Comparison of ENCODE assay signal across 18 cellular contexts in the genomic region with DNA sequence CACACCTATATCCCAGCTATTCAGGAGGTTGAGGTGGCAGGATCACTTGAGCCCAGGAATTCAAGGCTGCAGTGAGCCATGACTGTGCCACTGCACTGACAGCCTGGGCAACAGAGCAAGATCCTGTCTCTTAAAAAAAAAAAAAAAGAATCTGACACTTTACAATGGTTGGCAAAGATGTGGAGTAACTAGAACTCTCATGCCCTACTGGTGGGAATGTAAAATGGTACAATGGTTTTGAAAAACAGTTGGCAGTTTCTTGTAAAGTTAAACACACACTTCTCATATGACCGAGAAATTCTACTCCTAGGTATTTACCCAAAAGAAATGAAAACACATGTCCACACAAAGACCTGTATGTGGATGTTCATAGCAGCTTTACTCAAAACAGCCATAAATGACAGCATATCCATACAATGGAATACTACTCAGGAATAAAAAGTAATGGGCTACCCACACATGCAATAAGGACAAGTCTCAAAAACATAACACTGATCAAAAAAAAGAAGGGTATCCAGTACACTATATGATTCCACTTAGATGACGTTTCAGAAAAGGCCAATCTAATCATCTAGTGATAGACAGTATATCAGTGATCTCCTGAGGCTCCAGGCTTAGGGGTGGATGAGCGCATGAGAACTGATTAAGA. TPM values are rescaled to one million over a fixed set of nuclear protein-coding genes. Genes with fewer than 3 reads are reported as not detected.
DNase-seq lines count a peak whose midpoint lies in the region; ATAC-seq, FAIRE-seq and TF ChIP-seq lines count a peak whose summit lies in the region.
"Had no signal": no experiment of that assay in that cellular context is flagged by ENCODE, and none has a peak within 500 bp of the region (broad histone marks: within the 10 kb centered on the region; RNA-seq: fewer than 3 reads in every experiment).

No MANE protein-coding gene starts in this region.

- no peak overlapping the region for H3K4ac ChIP-seq in H1 (replicated peaks; ENCODE audit: insufficient read length, low read depth, low read length)

- CTCF ChIA-PET in PC-3 (lab: Charles Lee) (no interaction called here), H1 (lab: Charles Lee; ENCODE audit: partially characterized antibody) (no interaction called here)

- no peak overlapping the region for H2BK12ac ChIP-seq in H1 (ENCODE audit: low read depth, low read length)

- H3K23ac ChIP-seq in H1 (ENCODE audit: insufficient read length), result no peak overlapping the region

- TF ChIP-seq RAD21 in H1 (IDR thresholded peaks at IDR 0.05 in 1 of 2, conservative IDR thresholded peaks at IDR 0.05 in 1 of 2; ENCODE audit: low read depth in 2 of 2, low read length in 2 of 2), result no peak

- no peak overlapping the region for H2BK15ac ChIP-seq in H1 (ENCODE audit: low read length)

- H3K4me3 ChIP-seq in PC-3 (ENCODE audit: low read length) (no peak overlapping the region), H1 (ENCODE audit: extremely low read depth in 1 of 4, insufficient read depth in 2 of 4, low read depth in 3 of 4, low read length in 4 of 4) (no peak overlapping the region)
- H3K4me3 ChIP-seq: ascending aorta, skin epidermis had no signal

- no peaks in the 10 kb centered on the region for H3K36me3 Mint-ChIP-seq in activated naive CD4-positive, alpha-beta T cell treated with anti-CD3 and anti-CD28 coated beads, Interleukin-2, amount 50 U/mL, for 72 hours

- H3K9me2 ChIP-seq in PC-3 (replicated peaks; ENCODE audit: low read length), result no peaks in the 10 kb centered on the region

- no peaks in the 10 kb centered on the region for H4K20me1 ChIP-seq in PC-3 (ENCODE audit: low read length)
- no peaks in the 10 kb centered on the region for H4K20me1 ChIP-seq in H1 (replicated peaks in 1 of 2; ENCODE audit: control insufficient read depth in 1 of 2, insufficient read depth in 2 of 2, low read length in 2 of 2)

- H3K9ac ChIP-seq in PC-3 (ENCODE audit: low read length) (peak overlapping the region; percentile 83), H1 (replicated peaks in 1 of 4; ENCODE audit: extremely low read depth in 1 of 4, low read depth in 3 of 4, low read length in 3 of 4) (no peak overlapping the region)

- no peak overlapping the region for H3K18ac ChIP-seq in H1 (ENCODE audit: extremely low read depth, low read length)

- TF ChIP-seq CTCF in PC-3 (conservative IDR thresholded peaks at IDR 0.05; ENCODE audit: low read depth, low read length), result peak; percentile 49
- no peak for TF ChIP-seq CTCF in H1 (IDR thresholded peaks at IDR 0.05; ENCODE audit: control extremely low read depth in 1 of 3, insufficient read depth in 1 of 3, low read depth in 1 of 3, low read length in 3 of 3)

- no peak overlapping the region for H4K5ac ChIP-seq in H1 (ENCODE audit: insufficient read length, low read depth, low read length)

- peak overlapping the region; percentile 74 to 85 for H3K27ac Mint-ChIP-seq in activated naive CD4-positive, alpha-beta T cell treated with anti-CD3 and anti-CD28 coated beads, Interleukin-2, amount 50 U/mL, for 72 hours
- H3K27ac Mint-ChIP-seq: activated CD4-positive, alpha-beta T cell treated with anti-CD3 and anti-CD28 coated beads, Interleukin-2, amount 10 ng/mL, durations not matched to agents 7 days and 5 days; immature natural killer cell had no signal

- H3K27ac ChIP-seq in PC-3 (ENCODE audit: low read length) (peak overlapping the region; percentile 98), H1 (ENCODE audit: low read depth, low read length) (no peak overlapping the region)
- H3K27ac ChIP-seq: ascending aorta had no signal

- H3K79me1 ChIP-seq in H1 (ENCODE audit: low read depth, low read length), result peaks cover 2% of the 10 kb centered on the region; the same call in 1 of the 2 replicates

- FAIRE-seq in H1 (lab: Jason Lieb, UNC), result no peak

- no TSS peak for BruUV-seq in PC-3 (replicated peaks; lab: Mats Ljungman, UMichigan)

- no peak overlapping the region for H3K56ac ChIP-seq in H1 (replicated peaks; ENCODE audit: insufficient read length, low read depth, low read length)

- intact Hi-C loops in PC-3 (cut with micrococcal nuclease), result no loop called here

- H2AFZ ChIP-seq in PC-3 (ENCODE audit: low read length) (no peak overlapping the region), H1 (ENCODE audit: low read length) (no peak overlapping the region)

- H3K4me2 ChIP-seq in PC-3 (ENCODE audit: low read length) (0 out of 2 replicates have a peak overlapping the region, but pooled peaks have one; percentile 4), H1 (ENCODE audit: insufficient read depth in 1 of 2, low read depth in 2 of 2, low read length in 2 of 2) (no peak overlapping the region)

- no peak overlapping the region for H3K14ac ChIP-seq in H1 (ENCODE audit: insufficient read length)

- TF ChIP-seq EP300 in H1 (IDR thresholded peaks at IDR 0.05; ENCODE audit: borderline replicate concordance in 1 of 2, low read depth in 2 of 2, low read length in 2 of 2), result no peak

- H3K79me2 ChIP-seq in PC-3 (ENCODE audit: low read length), result peaks cover 59% of the 10 kb centered on the region
- no peaks in the 10 kb centered on the region for H3K79me2 ChIP-seq in H1 (ENCODE audit: control insufficient read depth in 1 of 2, insufficient read depth in 2 of 2, low read length in 2 of 2)

- DNase-seq in activated naive CD4-positive, alpha-beta T cell treated with anti-CD3 and anti-CD28 coated beads, Interleukin-2, amount 50 U/mL, for 72 hours (ENCODE audit: low spot score in 2 of 2), result no peak
- no peak for DNase-seq in activated naive CD4-positive, alpha-beta T cell treated with anti-CD3 and anti-CD28 coated beads, Interleukin-2, amount 50 U/mL, for 16 hours
- peak; percentile 69 for DNase-seq in PC-3
- DNase-seq in H1 (ENCODE audit: low read depth in 1 of 2, low spot score in 2 of 2), result no peak
- DNase-seq in renal cortical epithelial cell (ENCODE audit: low read depth), result peak; percentile 7
- DNase-seq in NCI-H1930 (lab: John Stamatoyannopoulos, UW), result no peak
- no peak for DNase-seq in NCI-H524 treated with DMSO at 0.1 percent for 48 hours (lab: John Stamatoyannopoulos, UW)
- DNase-seq: activated CD4-positive, alpha-beta T cell treated with anti-CD3 and anti-CD28 coated beads, Interleukin-2, amount 10 ng/mL, durations not matched to agents 7 days and 5 days; effector CD8-positive, alpha-beta T cell; immature natural killer cell; midbrain; MM.1S; NCI-H2081 treated with DMSO at 0.1 percent for 48 hours; nucleus accumbens had no signal

- H3K9me3 ChIP-seq in PC-3 (ENCODE audit: low read length) (no peaks in the 10 kb centered on the region), H1 (ENCODE audit: insufficient read depth in 2 of 2, low read depth in 1 of 2, low read length in 1 of 2) (no peaks in the 10 kb centered on the region)
- H3K9me3 ChIP-seq: ascending aorta had no signal

- H4K8ac ChIP-seq in H1 (ENCODE audit: extremely low read depth, insufficient read depth, low read length), result no peak overlapping the region

- ATAC-seq in activated naive CD4-positive, alpha-beta T cell treated with anti-CD3 and anti-CD28 coated beads, Interleukin-2, amount 50 U/mL, for 72 hours, result no peak
- ATAC-seq in PC-3 (peak; percentile 21), GM18870 (IDR thresholded peaks at IDR 0.05; ENCODE audit: unreplicated experiment) (no peak)
- ATAC-seq: Right ventricle myocardium inferior had no signal

- no peak overlapping the region for H2BK120ac ChIP-seq in H1 (replicated peaks; ENCODE audit: low read depth, low read length)

- POLR2A ChIA-PET in PC-3 (lab: Charles Lee; ENCODE audit: unreplicated experiment) (interaction anchor here (0.6 kb wide), 1 partner anchor 24 kb away, joined by 5 read pairs; no protein-coding TSS in a partner anchor), H1 (lab: Charles Lee; ENCODE audit: partially characterized antibody) (no interaction called here)

- peaks cover 9% of the 10 kb centered on the region for H3K36me3 ChIP-seq in PC-3 (ENCODE audit: low read depth, low read length)
- H3K36me3 ChIP-seq in H1 (ENCODE audit: control insufficient read depth in 2 of 4, insufficient read depth in 4 of 4, low read length in 3 of 4), result no peaks in the 10 kb centered on the region
- H3K36me3 ChIP-seq: ascending aorta had no signal

- no peak overlapping the region for H2BK20ac ChIP-seq in H1 (ENCODE audit: low read length)

- 88% methylated on average over 3 of the region's 3 CpGs; no CpG with 5 or more reads in 1 of the 2 experiments for WGBS in H1 (ENCODE audit: extremely low coverage in 1 of 2, insufficient coverage in 1 of 2, insufficient read length in 1 of 2, insufficient replicate concordance in 2 of 2, low coverage in 1 of 2, low lambda C conversion rate in 2 of 2, missing lambda C conversion rate in 1 of 2), 2 experiments

- no peak overlapping the region for H2AK5ac ChIP-seq in H1 (ENCODE audit: low read depth, low read length)

- peaks cover 9% of the 10 kb centered on the region for H3F3A ChIP-seq in PC-3 (ENCODE audit: low read length, unreplicated experiment)

- H2BK5ac ChIP-seq in H1 (ENCODE audit: low read depth, low read length), result no peak overlapping the region

- H3K4me1 ChIP-seq in PC-3 (ENCODE audit: insufficient read depth, low read length) (peaks cover 38% of the 10 kb centered on the region), H1 (replicated peaks in 1 of 4; ENCODE audit: control insufficient read depth in 3 of 4, insufficient read depth in 4 of 4, low read length in 3 of 4) (no peaks in the 10 kb centered on the region; a peak in 1 of 7 replicates)
- H3K4me1 ChIP-seq: ascending aorta had no signal

- H4K91ac ChIP-seq in H1 (replicated peaks; ENCODE audit: insufficient read length, low read length), result no peak overlapping the region

- no peaks in the 10 kb centered on the region for H3K9me3 Mint-ChIP-seq in activated naive CD4-positive, alpha-beta T cell treated with anti-CD3 and anti-CD28 coated beads, Interleukin-2, amount 50 U/mL, for 72 hours
- H3K9me3 Mint-ChIP-seq: activated CD4-positive, alpha-beta T cell treated with anti-CD3 and anti-CD28 coated beads, Interleukin-2, amount 10 ng/mL, durations not matched to agents 7 days and 5 days; immature natural killer cell had no signal

- H3K27me3 ChIP-seq in PC-3 (ENCODE audit: low read length) (no peaks in the 10 kb centered on the region), H1 (replicated peaks in 1 of 4; ENCODE audit: control insufficient read depth in 3 of 4, extremely low read depth in 1 of 4, insufficient read depth in 3 of 4, low read length in 3 of 4) (no peaks in the 10 kb centered on the region)
- H3K27me3 ChIP-seq: ascending aorta had no signal

- TF ChIP-seq POLR2A in H1 (IDR thresholded peaks at IDR 0.05; ENCODE audit: control extremely low read depth in 1 of 2, low read depth in 2 of 2, low read length in 2 of 2), result no peak

- H3K23me2 ChIP-seq in H1 (ENCODE audit: low read depth, low read length), result no peaks in the 10 kb centered on the region

RNA-seq across cellular contexts. Expression of a gene that starts 58.1 kb away (rescaled TPM):
- total RNA-seq in activated naive CD4-positive, alpha-beta T cell treated with anti-CD3 and anti-CD28 coated beads, Interleukin-2, amount 50 U/mL, for 72 hours, result 10 to 100 TPM; 11.1 to 13.0 TPM
- total RNA-seq in PC-3 (2014; rRNA removed) (31.7 and 44.1 TPM in 2 replicates), renal cortical epithelial cell (19.3 and 42.6 TPM in 2 replicates)
- 12.2 and 14.2 TPM in 2 replicates for total RNA-seq in H1 (2021; fragmentation: NEBNext Ultra II Directional; extraction: Animal tissue kit (Norgen Biotek cat#: 25700))
- 4.7 and 5.1 TPM in 2 replicates for polyA plus RNA-seq in H1 (2011; rRNA removed)
- polyA plus RNA-seq in H1 (2011; cell fraction: cytosol; rRNA removed), result 7.1 TPM
- 9.5 TPM for polyA plus RNA-seq in H1 (2011; cell fraction: nucleus; rRNA removed)
- 5.7 to 7.8 TPM (median 6.9 TPM) in 4 replicates for polyA plus RNA-seq in H1 (2012, experiment 1 of 2)
- polyA plus RNA-seq in H1 (2012, experiment 2 of 2), result 0.77 TPM
- 6.7 TPM for polyA plus RNA-seq in H1 (2013, experiment 1 of 2)
- polyA plus RNA-seq in H1 (2013, experiment 2 of 2), result 6.6 TPM
- 15.2 and 27.6 TPM in 2 replicates for polyA minus RNA-seq in H1 (2011; rRNA and poly(A)+ RNA removed)
- 8.7 TPM for polyA minus RNA-seq in H1 (2011; cell fraction: cytosol; rRNA and poly(A)+ RNA removed)
- polyA minus RNA-seq in H1 (2011; cell fraction: nucleus; rRNA and poly(A)+ RNA removed), result 21.5 TPM

Comparison
In these comparisons a context has a peak if more than half of its experiments do, and no peak if none do; other contexts are left out.
1. DNase-seq: peak in PC-3 (single experiment) and renal cortical epithelial cell (single experiment); none in activated naive CD4-positive, alpha-beta T cell treated with anti-CD3 and anti-CD28 coated beads, Interleukin-2, amount 50 U/mL, for 72 hours (0 of 2), activated naive CD4-positive, alpha-beta T cell treated with anti-CD3 and anti-CD28 coated beads, Interleukin-2, amount 50 U/mL, for 16 hours (single experiment), H1 (0 of 2), NCI-H1930 (0 of 2) and NCI-H524 treated with DMSO at 0.1 percent for 48 hours (single experiment).